In the genomic region with DNA sequence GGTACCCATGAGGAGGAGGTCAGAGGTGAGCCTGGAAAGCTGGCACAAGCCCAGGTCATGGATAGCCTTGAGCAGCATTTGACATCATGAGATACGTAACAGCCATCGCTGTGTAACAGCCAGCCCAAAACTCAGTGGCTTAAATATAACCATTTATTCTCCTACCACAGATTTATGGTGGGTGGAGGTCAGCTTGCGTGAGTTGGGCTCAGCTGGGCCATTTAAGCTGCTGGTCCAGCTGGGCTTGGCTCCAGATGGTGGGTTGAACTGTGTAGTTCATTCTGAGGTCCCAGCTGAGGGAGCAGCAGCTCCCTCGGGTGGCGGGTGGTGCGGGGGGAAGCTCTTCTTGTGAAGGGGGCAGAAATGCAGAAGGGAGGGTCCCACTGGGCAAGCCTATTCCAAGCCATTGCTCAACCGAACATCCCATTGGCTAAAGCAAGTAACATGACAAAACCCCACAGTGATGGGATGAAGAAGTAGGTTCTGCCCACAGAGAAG, we compare ENCODE assay signal across 20 cellular contexts.
A peak's percentile ranks its signal among the peaks of the same experiment; 100 is the strongest.
DNase-seq lines count a peak whose midpoint lies in the region; ATAC-seq and TF ChIP-seq lines count a peak whose summit lies in the region.
"Had no signal": no experiment of that assay in that cellular context is flagged by ENCODE, and none has a peak within 500 bp of the region (broad histone marks: within the 10 kb centered on the region; RNA-seq: fewer than 3 reads in every experiment).

No MANE protein-coding gene starts in this region.

- no peak for ATAC-seq in HG03460 (IDR thresholded peaks at IDR 0.05; ENCODE audit: unreplicated experiment)

- H3K4me1 Mint-ChIP-seq in neural progenitor cell: peaks cover 10% of the 10 kb centered on the region
- H3K4me1 Mint-ChIP-seq: CD8-positive, alpha-beta memory T cell; IgD-negative memory B cell had no signal

- CTCF ChIA-PET in HEK293 (lab: Yijun Ruan, JAX): interaction anchor here (0.6 to 0.9 kb wide), 3 partner anchors 9 to 51 kb away, joined by 3 to 4 read pairs (median 3); no protein-coding TSS in a partner anchor

- H3K9me3 ChIP-seq in HEK293 (ENCODE audit: control insufficient read depth, insufficient read depth, low read depth, low read length): no peaks in the 10 kb centered on the region
- H3K9me3 ChIP-seq in neural progenitor cell (ENCODE audit: low read depth): no peaks in the 10 kb centered on the region
- no peaks in the 10 kb centered on the region for H3K9me3 ChIP-seq in HAP-1
- H3K9me3 ChIP-seq: Peyer's patch, SJSA1 had no signal

- in situ Hi-C loops in HAP-1 (cut with MboI; ENCODE audit: low sequenced_read_pairs): no loop called here

- POLR2A ChIA-PET in HEK293 (lab: Yijun Ruan, JAX): no interaction called here

- no peak overlapping the region for H2AFZ ChIP-seq in neural progenitor cell (replicated peaks)

- no peaks in the 10 kb centered on the region for H4K20me1 ChIP-seq in neural progenitor cell (ENCODE audit: low read depth)

- H3K4me3 ChIP-seq in HEK293 (ENCODE audit: low read depth, low read length) (no peak overlapping the region), neural progenitor cell (no peak overlapping the region), HAP-1 (no peak overlapping the region)
- H3K4me3 ChIP-seq: Peyer's patch, SJSA1 had no signal

- H3K4me1 ChIP-seq in HEK293 (ENCODE audit: control insufficient read depth, insufficient read depth, low read length) (no peaks in the 10 kb centered on the region), neural progenitor cell (peaks cover 3% of the 10 kb centered on the region), HAP-1 (no peaks in the 10 kb centered on the region)
- H3K4me1 ChIP-seq: Peyer's patch, SJSA1 had no signal

- no peaks in the 10 kb centered on the region for H3K79me2 ChIP-seq in neural progenitor cell (ENCODE audit: low read depth)

- H3K9me3 Mint-ChIP-seq in neural progenitor cell: no peaks in the 10 kb centered on the region
- H3K9me3 Mint-ChIP-seq: CD8-positive, alpha-beta memory T cell; IgD-negative memory B cell had no signal

- H3K27ac ChIP-seq in HEK293 (ENCODE audit: extremely low read depth, low read depth, low read length) (no peak overlapping the region), neural progenitor cell (no peak overlapping the region)
- H3K27ac ChIP-seq: 22Rv1, C4-2B, Peyer's patch, SJSA1 had no signal

- DNase-seq in DMS 273 (lab: John Stamatoyannopoulos, UW; ENCODE audit: unreplicated experiment) (peak; percentile 59), DMS 273 treated with DMSO at 0.1 percent for 48 hours (lab: John Stamatoyannopoulos, UW) (no peak), SHP77 (lab: John Stamatoyannopoulos, UW) (peak; percentile 74 to 79), neural progenitor cell (ENCODE audit: low spot score) (no peak), HAP-1 (ENCODE audit: low spot score in 2 of 2) (no peak)
- DNase-seq in stimulated activated CD4-positive, alpha-beta T cell treated with anti-CD3 and anti-CD28 coated beads, Interleukin-4, amount 100 ng/mL, for 4 hours: no peak
- DNase-seq: CD8-positive, alpha-beta memory T cell; DMS79; GOT3; MV-4-11; NCI-H1417 treated with DMSO at 0.1 percent for 48 hours; NCI-H187; Peyer's patch; T-helper 1 cell had no signal

- H3K27me3 Mint-ChIP-seq in neural progenitor cell (ENCODE audit: insufficient read depth, low read depth): peaks cover 7% of the 10 kb centered on the region

- no peak overlapping the region for H3K4me3 Mint-ChIP-seq in neural progenitor cell
- H3K4me3 Mint-ChIP-seq: CD8-positive, alpha-beta memory T cell had no signal

- H3K27me3 ChIP-seq in neural progenitor cell (no peaks in the 10 kb centered on the region), HAP-1 (ENCODE audit: low read depth) (peaks cover 11% of the 10 kb centered on the region; the same call in 1 of the 2 replicates)
- H3K27me3 ChIP-seq: Peyer's patch had no signal

- no peaks in the 10 kb centered on the region for H3K36me3 Mint-ChIP-seq in neural progenitor cell
- H3K36me3 Mint-ChIP-seq: CD8-positive, alpha-beta memory T cell; IgD-negative memory B cell had no signal

- TF ChIP-seq CTCF in HEK293 (tag by site-specific recombination; IDR thresholded peaks at IDR 0.05) (no peak), neural progenitor cell (IDR thresholded peaks at IDR 0.05) (no peak)

- no peak overlapping the region for H3K9ac ChIP-seq in neural progenitor cell

- peak overlapping the region; percentile 46 for H3K27ac Mint-ChIP-seq in neural progenitor cell
- H3K27ac Mint-ChIP-seq: CD8-positive, alpha-beta memory T cell; IgD-negative memory B cell had no signal

- H3K36me3 ChIP-seq in HEK293 (ENCODE audit: control insufficient read depth in 2 of 2, insufficient read depth in 1 of 2, low read length in 2 of 2): no peaks in the 10 kb centered on the region
- no peaks in the 10 kb centered on the region for H3K36me3 ChIP-seq in neural progenitor cell
- H3K36me3 ChIP-seq in HAP-1 (replicated peaks): no peaks in the 10 kb centered on the region
- H3K36me3 ChIP-seq: Peyer's patch, SJSA1 had no signal

- H3F3A ChIP-seq in neural progenitor cell (ENCODE audit: low read depth): no peaks in the 10 kb centered on the region

- H3K4me2 ChIP-seq in neural progenitor cell: no peak overlapping the region

TF ChIP-seq in HEK293, 187 proteins besides CTCF, POLR2A, EP300 and RAD21:
- TF ChIP-seq, protein P1, sequence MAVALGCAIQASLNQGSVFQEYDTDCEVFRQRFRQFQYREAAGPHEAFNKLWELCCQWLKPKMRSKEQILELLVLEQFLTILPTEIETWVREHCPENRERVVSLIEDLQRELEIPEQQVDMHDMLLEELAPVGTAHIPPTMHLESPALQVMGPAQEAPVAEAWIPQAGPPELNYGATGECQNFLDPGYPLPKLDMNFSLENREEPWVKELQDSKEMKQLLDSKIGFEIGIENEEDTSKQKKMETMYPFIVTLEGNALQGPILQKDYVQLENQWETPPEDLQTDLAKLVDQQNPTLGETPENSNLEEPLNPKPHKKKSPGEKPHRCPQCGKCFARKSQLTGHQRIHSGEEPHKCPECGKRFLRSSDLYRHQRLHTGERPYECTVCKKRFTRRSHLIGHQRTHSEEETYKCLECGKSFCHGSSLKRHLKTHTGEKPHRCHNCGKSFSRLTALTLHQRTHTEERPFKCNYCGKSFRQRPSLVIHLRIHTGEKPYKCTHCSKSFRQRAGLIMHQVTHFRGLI (tag by site-specific recombination; IDR thresholded peaks at IDR 0.05): peak; percentile 94
- no peak for TF ChIP-seq ZNF555 (tag by site-specific recombination; conservative IDR thresholded peaks at IDR 0.05)

Comparison
In these comparisons a context has a peak if more than half of its experiments do, and no peak if none do; other contexts are left out.
1. DNase-seq: peak in DMS 273 (single experiment) and SHP77 (2 of 2); none in DMS 273 treated with DMSO at 0.1 percent for 48 hours (single experiment), neural progenitor cell (single experiment), HAP-1 (0 of 2) and stimulated activated CD4-positive, alpha-beta T cell treated with anti-CD3 and anti-CD28 coated beads, Interleukin-4, amount 100 ng/mL, for 4 hours (0 of 2).